Comparison of ENCODE assay signal across 10 cellular contexts in the genomic region with DNA sequence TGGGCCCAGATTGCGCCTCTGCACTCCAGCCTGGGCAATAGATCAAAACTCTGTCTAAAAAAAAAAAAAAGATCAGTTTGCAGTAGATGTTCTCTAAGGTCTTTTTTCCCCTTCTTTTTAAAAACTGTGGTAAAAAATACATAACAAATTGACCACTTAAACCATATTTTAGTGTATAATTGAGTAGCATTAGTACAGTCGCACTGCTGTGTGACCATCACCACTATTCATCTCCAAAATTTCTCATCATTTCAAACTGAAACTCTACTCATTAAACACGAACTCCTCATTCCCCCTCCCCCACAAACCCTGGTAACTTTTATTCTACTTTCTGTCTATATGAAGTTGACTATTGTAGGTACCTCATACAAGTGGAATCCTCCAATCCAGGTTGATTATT.
"Had no signal": no experiment of that assay in that cellular context is flagged by ENCODE, and none has a peak within 500 bp of the region (broad histone marks: within the 10 kb centered on the region; RNA-seq: fewer than 3 reads in every experiment).

No MANE protein-coding gene starts in this region.

- H3K4me2 ChIP-seq: GM23338 had no signal

- H3K4me3 Mint-ChIP-seq: GM23338, H9, HFFc6 had no signal

- FAIRE-seq: H1 had no signal

- ATAC-seq: GM23338, HCT116 had no signal

- H3K9ac ChIP-seq: GM23248 had no signal

- H2AFZ ChIP-seq: GM23248, GM23338 had no signal

- H3K27ac Mint-ChIP-seq: GM23338, H9, HFFc6 had no signal

- H3K9me3 ChIP-seq: HAP-1 had no signal

- DNase-seq: GM23248, GOT3, H7, H9, HCEC 1CT, HFFc6 had no signal

- H3K27ac ChIP-seq: GM23248 had no signal

- H3K36me3 ChIP-seq: HAP-1 had no signal

- H3K4me3 ChIP-seq: GM23248, GM23338, HAP-1 had no signal

- H3K9me3 Mint-ChIP-seq: GM23338, H9, HFFc6 had no signal
